Comparison of ENCODE assay signal across 9 cellular contexts in the genomic region with DNA sequence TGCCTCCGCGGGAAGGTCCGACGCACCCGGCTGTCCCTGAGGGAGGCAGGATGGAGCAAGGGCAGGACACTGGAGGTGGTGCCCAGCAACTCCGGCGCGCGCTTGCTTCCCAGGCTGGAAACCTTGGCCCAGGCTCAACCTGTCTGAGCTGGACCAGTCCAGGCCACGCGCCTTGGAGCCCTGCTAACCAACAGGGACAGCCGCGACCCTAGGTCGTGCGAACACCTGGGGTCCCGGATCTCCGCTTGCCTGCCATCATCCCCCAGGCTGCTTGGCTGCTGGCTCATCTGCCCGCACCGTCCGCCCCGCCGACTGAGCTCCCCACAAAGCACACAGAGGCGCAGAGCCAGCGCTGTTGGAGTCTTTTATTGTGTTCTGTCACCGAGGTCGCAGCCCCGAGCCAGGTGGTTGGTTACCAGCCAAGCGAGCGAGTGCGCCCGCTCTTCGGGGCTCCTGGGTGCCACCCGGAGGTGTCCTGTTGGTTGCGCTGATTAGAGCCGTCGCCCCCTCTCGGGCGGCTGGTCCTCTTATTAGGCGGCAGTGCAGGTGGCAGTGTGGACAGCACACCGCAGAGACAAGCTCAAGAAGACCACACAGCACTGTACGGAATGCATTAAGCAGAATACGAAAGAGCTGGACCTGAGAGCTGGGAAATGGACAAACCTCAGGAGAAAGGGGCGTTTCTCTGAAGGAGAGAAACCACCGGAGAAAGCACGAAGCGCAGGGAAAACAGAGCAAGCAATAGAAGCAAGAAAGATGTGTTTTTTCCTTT. TPM values are rescaled to one million over a fixed set of nuclear protein-coding genes. Genes with fewer than 3 reads are reported as not detected.
DNase-seq lines count a peak whose midpoint lies in the region; ATAC-seq, FAIRE-seq and TF ChIP-seq lines count a peak whose summit lies in the region.
"Had no signal": no experiment of that assay in that cellular context is flagged by ENCODE, and none has a peak within 500 bp of the region (broad histone marks: within the 10 kb centered on the region; RNA-seq: fewer than 3 reads in every experiment).

No MANE protein-coding gene starts in this region.

- no peaks in the 10 kb centered on the region for H3K9me1 ChIP-seq in K562 (ENCODE audit: control insufficient read depth, insufficient read depth, low read length)

- BruUV-seq in K562 (replicated peaks; lab: Mats Ljungman, UMichigan), result no TSS peak

- peaks cover 39% of the 10 kb centered on the region for H3K4me1 Mint-ChIP-seq in activated T-cell treated with anti-CD3 and anti-CD28 coated beads, Interleukin-2, amount 50 U/mL, for 24 hours (ENCODE audit: low read depth)
- H3K4me1 Mint-ChIP-seq in activated naive CD4-positive, alpha-beta T cell treated with anti-CD3 and anti-CD28 coated beads, Interleukin-2, amount 10 ng/mL, durations not matched to agents 7 days and 5 days, result peaks cover 36% of the 10 kb centered on the region

- WGBS in K562 (ENCODE audit: insufficient coverage, low coverage, missing lambda C conversion rate), result 4% methylated on average over 46 of the region's 46 CpGs

- H3K27ac ChIP-seq in K562 (ENCODE audit: extremely low read depth, low read depth, low read length), result no peak overlapping the region
- H3K27ac ChIP-seq: PC-9 had no signal

- H3K9ac ChIP-seq in K562 (ENCODE audit: insufficient read depth in 1 of 2, low read depth in 2 of 2, low read length in 2 of 2), result no peak overlapping the region

- H3K79me2 ChIP-seq in K562 (ENCODE audit: control insufficient read depth, insufficient read depth, low read length), result no peaks in the 10 kb centered on the region

- no peak overlapping the region for H2AFZ ChIP-seq in K562 (ENCODE audit: low read depth, low read length)
- H2AFZ ChIP-seq: PC-9 had no signal

- H3K27me3 Mint-ChIP-seq in activated T-cell treated with anti-CD3 and anti-CD28 coated beads, Interleukin-2, amount 50 U/mL, for 24 hours, result peaks cover 78% of the 10 kb centered on the region
- H3K27me3 Mint-ChIP-seq in activated naive CD4-positive, alpha-beta T cell treated with anti-CD3 and anti-CD28 coated beads, Interleukin-2, amount 10 ng/mL, durations not matched to agents 7 days and 5 days, result peaks cover 67% of the 10 kb centered on the region

- H3K4me2 ChIP-seq in K562 (ENCODE audit: insufficient read depth, low read length), result no peak overlapping the region
- H3K4me2 ChIP-seq: PC-9 had no signal

- no peak overlapping the region for H3K27ac Mint-ChIP-seq in activated T-cell treated with anti-CD3 and anti-CD28 coated beads, Interleukin-2, amount 50 U/mL, for 24 hours
- no peak overlapping the region for H3K27ac Mint-ChIP-seq in activated naive CD4-positive, alpha-beta T cell treated with anti-CD3 and anti-CD28 coated beads, Interleukin-2, amount 10 ng/mL, durations not matched to agents 7 days and 5 days

- peak overlapping the region; percentile 36 for H3K4me3 Mint-ChIP-seq in activated T-cell treated with anti-CD3 and anti-CD28 coated beads, Interleukin-2, amount 50 U/mL, for 24 hours
- no peak overlapping the region for H3K4me3 Mint-ChIP-seq in activated naive CD4-positive, alpha-beta T cell treated with anti-CD3 and anti-CD28 coated beads, Interleukin-2, amount 10 ng/mL, durations not matched to agents 7 days and 5 days

- TF ChIP-seq EP300 in K562 (IDR thresholded peaks at IDR 0.05; ENCODE audit: low read length), result no peak

- H3K36me3 ChIP-seq in K562 (ENCODE audit: control insufficient read depth, insufficient read depth, low read length), result no peaks in the 10 kb centered on the region

- H3K9me3 ChIP-seq in K562 (replicated peaks; ENCODE audit: control insufficient read depth, insufficient read depth, low read depth, low read length), result no peaks in the 10 kb centered on the region

- TF ChIP-seq CTCF in K562 (IDR thresholded peaks at IDR 0.05 in 2 of 3, conservative IDR thresholded peaks at IDR 0.05 in 1 of 3; ENCODE audit: insufficient read depth in 2 of 3, low read depth in 1 of 3, low read length in 3 of 3), result 0 out of 6 replicates have a peak, but pooled peaks of 1 of the 3 experiments have one; percentile 11

- ATAC-seq in K562 (peak; percentile 26; the same call in 2 of the 3 replicates), HG02852 (IDR thresholded peaks at IDR 0.05; ENCODE audit: unreplicated experiment) (no peak)

- no peak for TF ChIP-seq RAD21 in K562 (CRISPR knock-in tag; conservative IDR thresholded peaks at IDR 0.05 in 1 of 2, IDR thresholded peaks at IDR 0.05 in 1 of 2)

- CTCF ChIA-PET in K562 (lab: Yijun Ruan, JAX; ENCODE audit: low intra/inter-chr PET ratio), result no interaction called here
- CTCF ChIA-PET in activated naive CD4-positive, alpha-beta T cell treated with anti-CD3 and anti-CD28 coated beads, Interleukin-2, amount 10 ng/mL, durations not matched to agents 7 days and 5 days (lab: Charles Lee), result no interaction called here

- FAIRE-seq in K562 (lab: Jason Lieb, UNC), result no peak

- no peaks in the 10 kb centered on the region for H3K36me3 Mint-ChIP-seq in activated T-cell treated with anti-CD3 and anti-CD28 coated beads, Interleukin-2, amount 50 U/mL, for 24 hours (ENCODE audit: low read depth)
- H3K36me3 Mint-ChIP-seq in activated naive CD4-positive, alpha-beta T cell treated with anti-CD3 and anti-CD28 coated beads, Interleukin-2, amount 10 ng/mL, durations not matched to agents 7 days and 5 days, result peaks cover 3% of the 10 kb centered on the region

- intact Hi-C loops in K562 (cut with micrococcal nuclease), result no loop called here

- H3K4me1 ChIP-seq in K562 (replicated peaks in 1 of 2; ENCODE audit: control insufficient read depth in 2 of 2, insufficient read depth in 2 of 2, low read length in 2 of 2), result peaks cover 0 to 13% of the 10 kb centered on the region in 2 experiments; a peak in 1 of 5 replicates

- H3K27me3 ChIP-seq in K562 (ENCODE audit: control insufficient read depth in 2 of 2, insufficient read depth in 2 of 2, low read length in 2 of 2), result peaks cover 19 to 45% of the 10 kb centered on the region in 2 experiments; a peak in 4 of 5 replicates

- POLR2A ChIA-PET in K562 (lab: Yijun Ruan, JAX), result no interaction called here

- peak; percentile 33 for DNase-seq in activated T-cell treated with anti-CD3 and anti-CD28 coated beads, Interleukin-2, amount 50 U/mL, for 24 hours
- no peak for DNase-seq in activated T-cell treated with anti-CD3 and anti-CD28 coated beads, Interleukin-2, amount 50 U/mL, for 48 hours
- DNase-seq in K562 (ENCODE audit: extremely low read depth in 1 of 4, low spot score in 3 of 4) (no peak), left kidney (ENCODE audit: low read depth, low spot score) (peak; percentile 67), ureter (ENCODE audit: low spot score) (peak; percentile 49), COLO829 (ENCODE audit: low spot score) (no peak)
- no peak for DNase-seq in activated naive CD4-positive, alpha-beta T cell treated with anti-CD3 and anti-CD28 coated beads, Interleukin-2, amount 10 ng/mL, durations not matched to agents 7 days and 5 days
- DNase-seq: PC-9 had no signal

- no peak overlapping the region for H3K4me3 ChIP-seq in K562
- H3K4me3 ChIP-seq: PC-9 had no signal

- TF ChIP-seq POLR2A in K562 (conservative IDR thresholded peaks at IDR 0.05), result no peak

- no peaks in the 10 kb centered on the region for H3K9me3 Mint-ChIP-seq in activated T-cell treated with anti-CD3 and anti-CD28 coated beads, Interleukin-2, amount 50 U/mL, for 24 hours
- H3K9me3 Mint-ChIP-seq in activated naive CD4-positive, alpha-beta T cell treated with anti-CD3 and anti-CD28 coated beads, Interleukin-2, amount 10 ng/mL, durations not matched to agents 7 days and 5 days, result no peaks in the 10 kb centered on the region

- H4K20me1 ChIP-seq in K562 (replicated peaks; ENCODE audit: control insufficient read depth, insufficient read depth, low read length), result 0 out of 2 replicates have a peak, but pooled peaks cover 4% of the 10 kb centered on the region

- in situ Hi-C loops in K562 (cut with MboI), result no loop called here

RNA-seq across cellular contexts. Expression of gene COL12A1, which starts 3.8 kb away (rescaled TPM):
- total RNA-seq in K562 (2011; cell fraction: chromatin; rRNA removed; ENCODE audit: low replicate concordance), result 0.18 TPM in 1 of 2 replicates, not detected in the other
- not detected in 2 replicates for total RNA-seq in K562 (2011; cell fraction: nucleolus; rRNA removed)
- not detected in 2 replicates for total RNA-seq in K562 (2011; cell fraction: nucleoplasm; rRNA removed)
- total RNA-seq in K562 (2014; rRNA removed) (not detected in 2 replicates), K562 (2014; rRNA removed; fragmentation: Illumina TruSeq; extraction: Trizol) (not detected in 2 replicates), K562 (2015; rRNA removed; fragmentation: Illumina TruSeq; extraction: Trizol) (not detected in 2 replicates), K562 (2021) (0.11 and 0.20 TPM in 2 replicates), ureter (40.4 TPM)
- polyA plus RNA-seq in K562 (2011; rRNA removed) (0.01 TPM in 1 of 2 replicates, not detected in the other), K562 (2014; fragmentation: Illumina TruSeq; extraction: Trizol) (not detected in 2 replicates), K562 (2014; fragmentation: Nextera tagmentation; extraction: Ambion mirVana) (not detected), K562 (2014; rRNA removed) (0.01 TPM in 1 of 2 replicates, not detected in the other)
- 0.01 TPM in 1 of 2 replicates, not detected in the other for polyA plus RNA-seq in K562 (2011; cell fraction: cytosol; rRNA removed)
- polyA plus RNA-seq in K562 (2011; cell fraction: nucleus; rRNA removed), result 0.04 and 0.08 TPM in 2 replicates
- polyA plus RNA-seq in K562 (2012), result 0.01 TPM in 1 of 2 replicates, not detected in the other
- polyA minus RNA-seq in K562 (2011; rRNA and poly(A)+ RNA removed), result 0.27 TPM in 1 of 2 replicates, not detected in the other
- polyA minus RNA-seq in K562 (2011; cell fraction: cytosol; rRNA and poly(A)+ RNA removed), result 1.5 and 1.8 TPM in 2 replicates
- 0.22 and 0.27 TPM in 2 replicates for polyA minus RNA-seq in K562 (2011; cell fraction: nucleus; rRNA and poly(A)+ RNA removed)

RNA-seq across cellular contexts. Expression of gene COX7A2, which starts 41.5 kb away (rescaled TPM):
- total RNA-seq in K562 (2011; cell fraction: chromatin; rRNA removed; ENCODE audit: low replicate concordance), result 16.2 and 38.9 TPM in 2 replicates
- total RNA-seq in K562 (2011; cell fraction: nucleolus; rRNA removed), result 35.9 and 40.2 TPM in 2 replicates
- 46.6 and 74.0 TPM in 2 replicates for total RNA-seq in K562 (2011; cell fraction: nucleoplasm; rRNA removed)
- total RNA-seq in K562 (2014; rRNA removed) (182 and 234 TPM in 2 replicates), K562 (2014; rRNA removed; fragmentation: Illumina TruSeq; extraction: Trizol) (546 and 593 TPM in 2 replicates), K562 (2015; rRNA removed; fragmentation: Illumina TruSeq; extraction: Trizol) (529 and 585 TPM in 2 replicates), K562 (2021) (548 and 636 TPM in 2 replicates), ureter (353 TPM)
- polyA plus RNA-seq in K562 (2011; rRNA removed) (833 and 852 TPM in 2 replicates), K562 (2014; fragmentation: Illumina TruSeq; extraction: Trizol) (472 and 685 TPM in 2 replicates), K562 (2014; fragmentation: Nextera tagmentation; extraction: Ambion mirVana) (1,000 to 10,000 TPM; 1,858 to 2,216 TPM), K562 (2014; rRNA removed) (402 and 501 TPM in 2 replicates)
- 229 and 319 TPM in 2 replicates for polyA plus RNA-seq in K562 (2011; cell fraction: cytosol; rRNA removed)
- 197 and 351 TPM in 2 replicates for polyA plus RNA-seq in K562 (2011; cell fraction: nucleus; rRNA removed)
- polyA plus RNA-seq in K562 (2012), result 641 and 749 TPM in 2 replicates
- 40.4 and 45.6 TPM in 2 replicates for polyA minus RNA-seq in K562 (2011; rRNA and poly(A)+ RNA removed)
- 38.7 and 61.6 TPM in 2 replicates for polyA minus RNA-seq in K562 (2011; cell fraction: cytosol; rRNA and poly(A)+ RNA removed)
- polyA minus RNA-seq in K562 (2011; cell fraction: nucleus; rRNA and poly(A)+ RNA removed), result 12.9 and 28.1 TPM in 2 replicates

Comparison
In these comparisons a context has a peak if more than half of its experiments do, and no peak if none do; other contexts are left out.
1. DNase-seq: peak in activated T-cell treated with anti-CD3 and anti-CD28 coated beads, Interleukin-2, amount 50 U/mL, for 24 hours (single experiment), left kidney (single experiment) and ureter (single experiment); none in activated T-cell treated with anti-CD3 and anti-CD28 coated beads, Interleukin-2, amount 50 U/mL, for 48 hours (0 of 2), K562 (0 of 4), COLO829 (single experiment) and activated naive CD4-positive, alpha-beta T cell treated with anti-CD3 and anti-CD28 coated beads, Interleukin-2, amount 10 ng/mL, durations not matched to agents 7 days and 5 days (single experiment).
2. RNA of gene COL12A1, which starts 3.8 kb away (total RNA-seq): 40.4 TPM in ureter (single experiment); 0.11 to 0.20 TPM in K562; every median in the first group is over 10 times any median in the second.